17 cellular contexts compared by ENCODE assay signal in genomic region chr5:40266952-40267351, GRCh38.
A peak's percentile ranks its signal among the peaks of the same experiment; 100 is the strongest.
DNase-seq lines count a peak whose midpoint lies in the region; ATAC-seq and TF ChIP-seq lines count a peak whose summit lies in the region.
"Had no signal": no experiment of that assay in that cellular context is flagged by ENCODE, and none has a peak within 500 bp of the region (broad histone marks: within the 10 kb centered on the region; RNA-seq: fewer than 3 reads in every experiment).

No MANE protein-coding gene starts in this region.

- H3K36me3 ChIP-seq in PC-3 (ENCODE audit: low read depth, low read length) = no peaks in the 10 kb centered on the region
- H3K36me3 ChIP-seq: BLaER1 had no signal

- BruUV-seq in PC-3 (replicated peaks; lab: Mats Ljungman, UMichigan) = no TSS peak

- no peak overlapping the region for H3K27ac ChIP-seq in PC-3 (ENCODE audit: low read length)
- no peak overlapping the region for H3K27ac ChIP-seq in foreskin keratinocyte
- H3K27ac ChIP-seq: BLaER1 had no signal

- H3K27ac Mint-ChIP-seq in activated naive CD8-positive, alpha-beta T cell treated with anti-CD3 and anti-CD28 coated beads, Interleukin-2, amount 50 U/mL, for 24 hours = no peak overlapping the region
- H3K27ac Mint-ChIP-seq in activated naive CD8-positive, alpha-beta T cell treated with anti-CD3 and anti-CD28 coated beads for 36 hours = no peak overlapping the region
- H3K27ac Mint-ChIP-seq in activated T-helper 17 cell treated with anti-CD3 and anti-CD28 coated beads, Interleukin-2, amount 50 U/mL, for 72 hours = no peak overlapping the region
- H3K27ac Mint-ChIP-seq: CD14-positive monocyte; CD4-positive, alpha-beta memory T cell; GM23338 had no signal

- H3K9me3 Mint-ChIP-seq in activated naive CD8-positive, alpha-beta T cell treated with anti-CD3 and anti-CD28 coated beads, Interleukin-2, amount 50 U/mL, for 24 hours = peaks cover 3% of the 10 kb centered on the region
- no peaks in the 10 kb centered on the region for H3K9me3 Mint-ChIP-seq in activated naive CD8-positive, alpha-beta T cell treated with anti-CD3 and anti-CD28 coated beads for 36 hours
- no peaks in the 10 kb centered on the region for H3K9me3 Mint-ChIP-seq in activated T-helper 17 cell treated with anti-CD3 and anti-CD28 coated beads, Interleukin-2, amount 50 U/mL, for 72 hours
- H3K9me3 Mint-ChIP-seq: CD4-positive, alpha-beta memory T cell; GM23338 had no signal

- CTCF ChIA-PET in PC-3 (lab: Charles Lee) = no interaction called here

- no peaks in the 10 kb centered on the region for H3K4me1 ChIP-seq in PC-3 (ENCODE audit: insufficient read depth, low read length)
- H3K4me1 ChIP-seq in foreskin keratinocyte = no peaks in the 10 kb centered on the region
- H3K4me1 ChIP-seq: BLaER1 had no signal

- H3K9ac ChIP-seq in PC-3 (ENCODE audit: low read length) = no peak overlapping the region
- H3K9ac ChIP-seq: BLaER1 had no signal

- no peaks in the 10 kb centered on the region for H3K9me3 ChIP-seq in PC-3 (ENCODE audit: low read length)
- H3K9me3 ChIP-seq: BLaER1 had no signal

- H4K20me1 ChIP-seq in PC-3 (ENCODE audit: low read length) = no peaks in the 10 kb centered on the region
- H4K20me1 ChIP-seq: BLaER1 had no signal

- no peak overlapping the region for H3K4me3 ChIP-seq in PC-3 (ENCODE audit: low read length)
- H3K4me3 ChIP-seq: BLaER1, GM23338 had no signal

- TF ChIP-seq CTCF in PC-3 (conservative IDR thresholded peaks at IDR 0.05; ENCODE audit: low read depth, low read length) (no peak), foreskin keratinocyte (conservative IDR thresholded peaks at IDR 0.05) (no peak)

- POLR2A ChIA-PET in PC-3 (lab: Charles Lee; ENCODE audit: unreplicated experiment) = no interaction called here

- H3K9me2 ChIP-seq in PC-3 (replicated peaks; ENCODE audit: low read length) = no peaks in the 10 kb centered on the region

- peak; percentile 63 for ATAC-seq in activated naive CD8-positive, alpha-beta T cell treated with anti-CD3 and anti-CD28 coated beads, Interleukin-2, amount 50 U/mL, for 24 hours
- no peak; the same call in 1 of the 2 replicates for ATAC-seq in PC-3
- peak; percentile 28 for ATAC-seq in activated T-helper 17 cell treated with anti-CD3 and anti-CD28 coated beads, Interleukin-2, amount 50 U/mL, for 72 hours (replicated peaks)
- peak; percentile 92 for ATAC-seq in foreskin keratinocyte
- ATAC-seq in HG02852 (IDR thresholded peaks at IDR 0.05; ENCODE audit: unreplicated experiment) = no peak
- ATAC-seq: GM23338 had no signal

- no peak overlapping the region for H3K4me3 Mint-ChIP-seq in activated naive CD8-positive, alpha-beta T cell treated with anti-CD3 and anti-CD28 coated beads, Interleukin-2, amount 50 U/mL, for 24 hours
- no peak overlapping the region for H3K4me3 Mint-ChIP-seq in activated naive CD8-positive, alpha-beta T cell treated with anti-CD3 and anti-CD28 coated beads for 36 hours
- no peak overlapping the region for H3K4me3 Mint-ChIP-seq in activated T-helper 17 cell treated with anti-CD3 and anti-CD28 coated beads, Interleukin-2, amount 50 U/mL, for 72 hours
- H3K4me3 Mint-ChIP-seq: CD14-positive monocyte; CD4-positive, alpha-beta memory T cell; GM23338 had no signal

- H3K4me1 Mint-ChIP-seq in activated naive CD8-positive, alpha-beta T cell treated with anti-CD3 and anti-CD28 coated beads, Interleukin-2, amount 50 U/mL, for 24 hours = peaks cover 9% of the 10 kb centered on the region
- H3K4me1 Mint-ChIP-seq in activated naive CD8-positive, alpha-beta T cell treated with anti-CD3 and anti-CD28 coated beads for 36 hours = peaks cover 13% of the 10 kb centered on the region
- H3K4me1 Mint-ChIP-seq in activated T-helper 17 cell treated with anti-CD3 and anti-CD28 coated beads, Interleukin-2, amount 50 U/mL, for 72 hours = peaks cover 5% of the 10 kb centered on the region
- H3K4me1 Mint-ChIP-seq: GM23338 had no signal

- no peak overlapping the region for H3K4me2 ChIP-seq in PC-3 (ENCODE audit: low read length)
- H3K4me2 ChIP-seq: BLaER1, GM23338 had no signal

- intact Hi-C loops in PC-3 (cut with micrococcal nuclease) = no loop called here

- H3K36me3 Mint-ChIP-seq in activated naive CD8-positive, alpha-beta T cell treated with anti-CD3 and anti-CD28 coated beads, Interleukin-2, amount 50 U/mL, for 24 hours (ENCODE audit: low read depth) = no peaks in the 10 kb centered on the region
- no peaks in the 10 kb centered on the region for H3K36me3 Mint-ChIP-seq in activated naive CD8-positive, alpha-beta T cell treated with anti-CD3 and anti-CD28 coated beads for 36 hours
- no peaks in the 10 kb centered on the region for H3K36me3 Mint-ChIP-seq in activated T-helper 17 cell treated with anti-CD3 and anti-CD28 coated beads, Interleukin-2, amount 50 U/mL, for 72 hours (ENCODE audit: low read depth)
- H3K36me3 Mint-ChIP-seq: CD14-positive monocyte; CD4-positive, alpha-beta memory T cell had no signal

- DNase-seq in activated naive CD8-positive, alpha-beta T cell treated with anti-CD3 and anti-CD28 coated beads, Interleukin-2, amount 50 U/mL, for 24 hours = no peak
- DNase-seq in activated naive CD8-positive, alpha-beta T cell treated with anti-CD3 and anti-CD28 coated beads for 36 hours = no peak
- DNase-seq in PC-3 (peak; percentile 43), foreskin keratinocyte (peak; percentile 41 to 70), HT-29 (ENCODE audit: low spot score) (no peak)
- DNase-seq in stimulated activated CD4-positive, alpha-beta T cell treated with anti-CD3 and anti-CD28 coated beads, Interleukin-2, amount 100 ng/mL, for 24 hours = no peak
- DNase-seq: 8988T; CD4-positive, alpha-beta memory T cell; DMS153; DMS79; GDM1; HCEC 1CT had no signal

- peaks cover 2% of the 10 kb centered on the region for H3K27me3 Mint-ChIP-seq in activated naive CD8-positive, alpha-beta T cell treated with anti-CD3 and anti-CD28 coated beads, Interleukin-2, amount 50 U/mL, for 24 hours
- peaks cover 4% of the 10 kb centered on the region for H3K27me3 Mint-ChIP-seq in activated naive CD8-positive, alpha-beta T cell treated with anti-CD3 and anti-CD28 coated beads for 36 hours
- no peaks in the 10 kb centered on the region for H3K27me3 Mint-ChIP-seq in activated T-helper 17 cell treated with anti-CD3 and anti-CD28 coated beads, Interleukin-2, amount 50 U/mL, for 72 hours
- H3K27me3 Mint-ChIP-seq: CD4-positive, alpha-beta memory T cell had no signal

- H3K27me3 ChIP-seq in PC-3 (ENCODE audit: low read length) (no peaks in the 10 kb centered on the region), foreskin keratinocyte (no peaks in the 10 kb centered on the region)
- H3K27me3 ChIP-seq: BLaER1 had no signal

- no peaks in the 10 kb centered on the region for H3F3A ChIP-seq in PC-3 (ENCODE audit: low read length, unreplicated experiment)

- H3K79me2 ChIP-seq in PC-3 (ENCODE audit: low read length) = no peaks in the 10 kb centered on the region

- H2AFZ ChIP-seq in PC-3 (ENCODE audit: low read length) = no peak overlapping the region
- H2AFZ ChIP-seq: GM23338 had no signal

Comparison
In these comparisons a context has a peak if more than half of its experiments do, and no peak if none do; other contexts are left out.
1. ATAC-seq: peak in activated naive CD8-positive, alpha-beta T cell treated with anti-CD3 and anti-CD28 coated beads, Interleukin-2, amount 50 U/mL, for 24 hours (single experiment), activated T-helper 17 cell treated with anti-CD3 and anti-CD28 coated beads, Interleukin-2, amount 50 U/mL, for 72 hours (single experiment) and foreskin keratinocyte (single experiment); none in PC-3 (single experiment) and HG02852 (single experiment).
2. DNase-seq: peak in PC-3 (single experiment) and foreskin keratinocyte (2 of 2); none in activated naive CD8-positive, alpha-beta T cell treated with anti-CD3 and anti-CD28 coated beads, Interleukin-2, amount 50 U/mL, for 24 hours (single experiment), activated naive CD8-positive, alpha-beta T cell treated with anti-CD3 and anti-CD28 coated beads for 36 hours (single experiment), HT-29 (single experiment) and stimulated activated CD4-positive, alpha-beta T cell treated with anti-CD3 and anti-CD28 coated beads, Interleukin-2, amount 100 ng/mL, for 24 hours (0 of 2).